ENCODE assay signal across 11 cellular contexts in genomic region chr5:169763437-169764301, GRCh38.
A peak's percentile ranks its signal among the peaks of the same experiment; 100 is the strongest.
DNase-seq lines count a peak whose midpoint lies in the region; ATAC-seq and TF ChIP-seq lines count a peak whose summit lies in the region.
"Had no signal": no experiment of that assay in that cellular context is flagged by ENCODE, and none has a peak within 500 bp of the region (broad histone marks: within the 10 kb centered on the region; RNA-seq: fewer than 3 reads in every experiment).

No MANE protein-coding gene starts in this region.

- H3K4me1 ChIP-seq in SJSA1 (replicated peaks): peaks cover 18% of the 10 kb centered on the region

- no peaks in the 10 kb centered on the region for H3K9me3 Mint-ChIP-seq in mesothelial cell of epicardium

- no peaks in the 10 kb centered on the region for H3K27me3 ChIP-seq in SJSA1 (replicated peaks)

- H3K4me1 Mint-ChIP-seq in mesothelial cell of epicardium: no peaks in the 10 kb centered on the region
- H3K4me1 Mint-ChIP-seq: activated CD8-positive, alpha-beta memory T cell treated with anti-CD3 and anti-CD28 coated beads, Interleukin-2, amount 10 ng/mL, durations not matched to agents 7 days and 5 days had no signal

- no peaks in the 10 kb centered on the region for H3K36me3 Mint-ChIP-seq in mesothelial cell of epicardium

- DNase-seq in DMS 273 (lab: John Stamatoyannopoulos, UW; ENCODE audit: unreplicated experiment) (peak; percentile 91), SJSA1 (ENCODE audit: low read depth in 1 of 2, low spot score in 2 of 2) (no peak), COLO829 (ENCODE audit: low spot score) (no peak), mesothelial cell of epicardium (ENCODE audit: low spot score in 2 of 2, unreplicated experiment in 2 of 2) (no peak)
- DNase-seq in stimulated activated CD4-positive, alpha-beta T cell treated with anti-CD3 and anti-CD28 coated beads, Interleukin-12 subunit alpha, Interleukin-12 subunit beta, amount 100 ng/mL, for 4 hours: no peak
- DNase-seq: activated CD8-positive, alpha-beta memory T cell treated with anti-CD3 and anti-CD28 coated beads, Interleukin-2, amount 10 ng/mL, durations not matched to agents 7 days and 5 days; MM.1S; stimulated activated naive CD4-positive, alpha-beta T cell had no signal

- H3K4me3 Mint-ChIP-seq in mesothelial cell of epicardium: no peak overlapping the region
- H3K4me3 Mint-ChIP-seq: activated CD8-positive, alpha-beta memory T cell treated with anti-CD3 and anti-CD28 coated beads, Interleukin-2, amount 10 ng/mL, durations not matched to agents 7 days and 5 days had no signal

- TF ChIP-seq CTCF in mesothelial cell of epicardium (IDR thresholded peaks at IDR 0.05; ENCODE audit: unreplicated experiment): no peak

- no peaks in the 10 kb centered on the region for H3K36me3 ChIP-seq in SJSA1

- ATAC-seq in GM19395 (IDR thresholded peaks at IDR 0.05; ENCODE audit: unreplicated experiment) (peak; percentile 86), HG02981 (IDR thresholded peaks at IDR 0.05; ENCODE audit: unreplicated experiment) (peak; percentile 78), GM21723 (IDR thresholded peaks at IDR 0.05; ENCODE audit: unreplicated experiment) (no peak)
- ATAC-seq: activated CD8-positive, alpha-beta memory T cell treated with anti-CD3 and anti-CD28 coated beads, Interleukin-2, amount 10 ng/mL, durations not matched to agents 7 days and 5 days had no signal

- peaks cover 40% of the 10 kb centered on the region for H3K27me3 Mint-ChIP-seq in mesothelial cell of epicardium (ENCODE audit: low read depth)
- H3K27me3 Mint-ChIP-seq: activated CD8-positive, alpha-beta memory T cell treated with anti-CD3 and anti-CD28 coated beads, Interleukin-2, amount 10 ng/mL, durations not matched to agents 7 days and 5 days had no signal

- no peaks in the 10 kb centered on the region for H3K9me3 ChIP-seq in SJSA1 (replicated peaks)

- peak overlapping the region; percentile 63; the same call in 1 of the 2 replicates for H3K27ac ChIP-seq in SJSA1

- H3K4me3 ChIP-seq in SJSA1: no peak overlapping the region

- no peak overlapping the region for H3K27ac Mint-ChIP-seq in mesothelial cell of epicardium
